Comparison of ENCODE assay signal across 1 cellular context in the genomic region with DNA sequence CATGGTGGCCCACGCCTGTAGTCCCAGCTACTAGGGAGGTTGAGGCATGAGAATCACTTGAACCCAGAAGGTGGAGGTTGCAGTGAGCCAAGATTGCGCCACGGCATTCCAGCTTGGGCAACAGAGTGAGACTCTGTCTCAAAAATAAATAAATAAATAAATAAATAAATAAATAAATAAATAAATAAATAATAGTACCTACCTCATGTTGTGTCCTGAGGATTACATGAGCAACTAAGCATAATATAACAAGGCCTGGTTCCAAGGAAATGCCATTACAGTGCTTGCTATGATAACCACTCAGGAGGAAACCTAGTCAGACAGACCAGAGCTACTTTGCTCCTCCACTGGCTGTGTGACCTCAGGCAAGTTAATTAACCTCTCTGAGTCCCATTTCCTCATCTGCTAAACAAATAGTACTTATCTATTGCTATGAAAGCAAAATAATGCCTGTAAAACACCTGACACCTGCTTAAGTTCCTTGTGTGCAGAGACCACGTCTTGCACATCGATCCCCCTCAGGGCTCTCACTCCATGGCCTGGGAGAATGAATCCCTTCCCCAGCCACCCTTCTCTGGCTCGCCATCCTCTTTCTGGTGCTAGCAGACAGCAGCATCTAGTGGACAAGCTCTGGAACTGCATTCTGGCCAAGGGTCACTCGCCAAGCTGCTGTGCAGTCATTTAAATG.
TF ChIP-seq lines count a peak whose summit lies in the region.

No MANE protein-coding gene starts in this region.

TF ChIP-seq in HepG2, 621 proteins besides CTCF, POLR2A, EP300 and RAD21 (continued from another document and continues in another):
- TF ChIP-seq, protein P1, sequence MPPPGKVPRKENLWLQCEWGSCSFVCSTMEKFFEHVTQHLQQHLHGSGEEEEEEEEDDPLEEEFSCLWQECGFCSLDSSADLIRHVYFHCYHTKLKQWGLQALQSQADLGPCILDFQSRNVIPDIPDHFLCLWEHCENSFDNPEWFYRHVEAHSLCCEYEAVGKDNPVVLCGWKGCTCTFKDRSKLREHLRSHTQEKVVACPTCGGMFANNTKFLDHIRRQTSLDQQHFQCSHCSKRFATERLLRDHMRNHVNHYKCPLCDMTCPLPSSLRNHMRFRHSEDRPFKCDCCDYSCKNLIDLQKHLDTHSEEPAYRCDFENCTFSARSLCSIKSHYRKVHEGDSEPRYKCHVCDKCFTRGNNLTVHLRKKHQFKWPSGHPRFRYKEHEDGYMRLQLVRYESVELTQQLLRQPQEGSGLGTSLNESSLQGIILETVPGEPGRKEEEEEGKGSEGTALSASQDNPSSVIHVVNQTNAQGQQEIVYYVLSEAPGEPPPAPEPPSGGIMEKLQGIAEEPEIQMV (CRISPR knock-in tag; IDR thresholded peaks at IDR 0.05; ENCODE audit: low read depth) = no peak
- no peak for TF ChIP-seq SMARCE1 (IDR thresholded peaks at IDR 0.05; ENCODE audit: borderline replicate concordance)
- TF ChIP-seq FOXP1 (IDR thresholded peaks at IDR 0.05) = no peak
- TF ChIP-seq FOXP1 (CRISPR knock-in tag; IDR thresholded peaks at IDR 0.05) = no peak
- TF ChIP-seq ZNF777 (CRISPR knock-in tag; IDR thresholded peaks at IDR 0.05) = 0 out of 2 replicates have a peak, but pooled peaks have one; percentile 43
- peak; percentile 37 for TF ChIP-seq YY1 (IDR thresholded peaks at IDR 0.05; ENCODE audit: insufficient read depth, insufficient replicate concordance, low read depth, low read length)
- no peak for TF ChIP-seq ZNF432 (CRISPR knock-in tag; IDR thresholded peaks at IDR 0.05; ENCODE audit: borderline replicate concordance)
- no peak for TF ChIP-seq ZFY (CRISPR knock-in tag; IDR thresholded peaks at IDR 0.05)
- 0 out of 2 replicates have a peak, but pooled peaks have one; percentile 48 for TF ChIP-seq ZNF605 (CRISPR knock-in tag; IDR thresholded peaks at IDR 0.05)
- TF ChIP-seq, protein P2, sequence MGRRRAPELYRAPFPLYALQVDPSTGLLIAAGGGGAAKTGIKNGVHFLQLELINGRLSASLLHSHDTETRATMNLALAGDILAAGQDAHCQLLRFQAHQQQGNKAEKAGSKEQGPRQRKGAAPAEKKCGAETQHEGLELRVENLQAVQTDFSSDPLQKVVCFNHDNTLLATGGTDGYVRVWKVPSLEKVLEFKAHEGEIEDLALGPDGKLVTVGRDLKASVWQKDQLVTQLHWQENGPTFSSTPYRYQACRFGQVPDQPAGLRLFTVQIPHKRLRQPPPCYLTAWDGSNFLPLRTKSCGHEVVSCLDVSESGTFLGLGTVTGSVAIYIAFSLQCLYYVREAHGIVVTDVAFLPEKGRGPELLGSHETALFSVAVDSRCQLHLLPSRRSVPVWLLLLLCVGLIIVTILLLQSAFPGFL (CRISPR knock-in tag; IDR thresholded peaks at IDR 0.05) = no peak
- no peak for TF ChIP-seq NKX3-1 (CRISPR knock-in tag; IDR thresholded peaks at IDR 0.05)
- TF ChIP-seq KDM2A (CRISPR knock-in tag; IDR thresholded peaks at IDR 0.05; ENCODE audit: borderline replicate concordance, low read depth) = peak; percentile 76; the same call in 1 of the 2 replicates
- no peak for TF ChIP-seq ZFP82 (CRISPR knock-in tag; IDR thresholded peaks at IDR 0.05; ENCODE audit: borderline replicate concordance)
- TF ChIP-seq RFXAP (CRISPR knock-in tag; IDR thresholded peaks at IDR 0.05; ENCODE audit: borderline replicate concordance) = no peak
- TF ChIP-seq EHMT2 (IDR thresholded peaks at IDR 0.05; ENCODE audit: borderline replicate concordance, low read depth, low read length) = no peak
- TF ChIP-seq ZNF124 (CRISPR knock-in tag; IDR thresholded peaks at IDR 0.05) = 0 out of 2 replicates have a peak, but pooled peaks have one; percentile 70
- TF ChIP-seq ZNF83 (CRISPR knock-in tag; IDR thresholded peaks at IDR 0.05; ENCODE audit: borderline replicate concordance) = no peak
- no peak for TF ChIP-seq NBN (conservative IDR thresholded peaks at IDR 0.05)
- TF ChIP-seq ZNF891 (CRISPR knock-in tag; IDR thresholded peaks at IDR 0.05) = no peak
- peak; percentile 35; the same call in 1 of the 2 replicates for TF ChIP-seq ZNF749 (CRISPR knock-in tag; IDR thresholded peaks at IDR 0.05; ENCODE audit: borderline replicate concordance)
- peak; percentile 79; the same call in 1 of the 2 replicates for TF ChIP-seq ERF (CRISPR knock-in tag; IDR thresholded peaks at IDR 0.05)
- TF ChIP-seq ZNF746 (CRISPR knock-in tag; IDR thresholded peaks at IDR 0.05) = no peak
- TF ChIP-seq, protein P3, sequence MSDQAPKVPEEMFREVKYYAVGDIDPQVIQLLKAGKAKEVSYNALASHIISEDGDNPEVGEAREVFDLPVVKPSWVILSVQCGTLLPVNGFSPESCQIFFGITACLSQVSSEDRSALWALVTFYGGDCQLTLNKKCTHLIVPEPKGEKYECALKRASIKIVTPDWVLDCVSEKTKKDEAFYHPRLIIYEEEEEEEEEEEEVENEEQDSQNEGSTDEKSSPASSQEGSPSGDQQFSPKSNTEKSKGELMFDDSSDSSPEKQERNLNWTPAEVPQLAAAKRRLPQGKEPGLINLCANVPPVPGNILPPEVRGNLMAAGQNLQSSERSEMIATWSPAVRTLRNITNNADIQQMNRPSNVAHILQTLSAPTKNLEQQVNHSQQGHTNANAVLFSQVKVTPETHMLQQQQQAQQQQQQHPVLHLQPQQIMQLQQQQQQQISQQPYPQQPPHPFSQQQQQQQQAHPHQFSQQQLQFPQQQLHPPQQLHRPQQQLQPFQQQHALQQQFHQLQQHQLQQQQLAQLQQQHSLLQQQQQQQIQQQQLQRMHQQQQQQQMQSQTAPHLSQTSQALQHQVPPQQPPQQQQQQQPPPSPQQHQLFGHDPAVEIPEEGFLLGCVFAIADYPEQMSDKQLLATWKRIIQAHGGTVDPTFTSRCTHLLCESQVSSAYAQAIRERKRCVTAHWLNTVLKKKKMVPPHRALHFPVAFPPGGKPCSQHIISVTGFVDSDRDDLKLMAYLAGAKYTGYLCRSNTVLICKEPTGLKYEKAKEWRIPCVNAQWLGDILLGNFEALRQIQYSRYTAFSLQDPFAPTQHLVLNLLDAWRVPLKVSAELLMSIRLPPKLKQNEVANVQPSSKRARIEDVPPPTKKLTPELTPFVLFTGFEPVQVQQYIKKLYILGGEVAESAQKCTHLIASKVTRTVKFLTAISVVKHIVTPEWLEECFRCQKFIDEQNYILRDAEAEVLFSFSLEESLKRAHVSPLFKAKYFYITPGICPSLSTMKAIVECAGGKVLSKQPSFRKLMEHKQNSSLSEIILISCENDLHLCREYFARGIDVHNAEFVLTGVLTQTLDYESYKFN (CRISPR knock-in tag; conservative IDR thresholded peaks at IDR 0.05) = no peak
- no peak for TF ChIP-seq ZNF101 (CRISPR knock-in tag; IDR thresholded peaks at IDR 0.05; ENCODE audit: borderline replicate concordance, low read depth)
- no peak for TF ChIP-seq RFX1 (IDR thresholded peaks at IDR 0.05)
- TF ChIP-seq, protein P4, sequence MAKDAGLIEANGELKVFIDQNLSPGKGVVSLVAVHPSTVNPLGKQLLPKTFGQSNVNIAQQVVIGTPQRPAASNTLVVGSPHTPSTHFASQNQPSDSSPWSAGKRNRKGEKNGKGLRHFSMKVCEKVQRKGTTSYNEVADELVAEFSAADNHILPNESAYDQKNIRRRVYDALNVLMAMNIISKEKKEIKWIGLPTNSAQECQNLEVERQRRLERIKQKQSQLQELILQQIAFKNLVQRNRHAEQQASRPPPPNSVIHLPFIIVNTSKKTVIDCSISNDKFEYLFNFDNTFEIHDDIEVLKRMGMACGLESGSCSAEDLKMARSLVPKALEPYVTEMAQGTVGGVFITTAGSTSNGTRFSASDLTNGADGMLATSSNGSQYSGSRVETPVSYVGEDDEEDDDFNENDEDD (CRISPR knock-in tag; IDR thresholded peaks at IDR 0.05; ENCODE audit: borderline replicate concordance) = peak; percentile 35; the same call in 1 of the 2 replicates
- no peak for TF ChIP-seq NFIB (CRISPR knock-in tag; IDR thresholded peaks at IDR 0.05; ENCODE audit: borderline replicate concordance)
- TF ChIP-seq BRCA1 (CRISPR knock-in tag; IDR thresholded peaks at IDR 0.05) = no peak
- TF ChIP-seq JDP2 (CRISPR knock-in tag; IDR thresholded peaks at IDR 0.05; ENCODE audit: borderline replicate concordance) = no peak
- no peak for TF ChIP-seq MED8 (CRISPR knock-in tag; IDR thresholded peaks at IDR 0.05; ENCODE audit: insufficient replicate concordance)
- TF ChIP-seq, protein P5, sequence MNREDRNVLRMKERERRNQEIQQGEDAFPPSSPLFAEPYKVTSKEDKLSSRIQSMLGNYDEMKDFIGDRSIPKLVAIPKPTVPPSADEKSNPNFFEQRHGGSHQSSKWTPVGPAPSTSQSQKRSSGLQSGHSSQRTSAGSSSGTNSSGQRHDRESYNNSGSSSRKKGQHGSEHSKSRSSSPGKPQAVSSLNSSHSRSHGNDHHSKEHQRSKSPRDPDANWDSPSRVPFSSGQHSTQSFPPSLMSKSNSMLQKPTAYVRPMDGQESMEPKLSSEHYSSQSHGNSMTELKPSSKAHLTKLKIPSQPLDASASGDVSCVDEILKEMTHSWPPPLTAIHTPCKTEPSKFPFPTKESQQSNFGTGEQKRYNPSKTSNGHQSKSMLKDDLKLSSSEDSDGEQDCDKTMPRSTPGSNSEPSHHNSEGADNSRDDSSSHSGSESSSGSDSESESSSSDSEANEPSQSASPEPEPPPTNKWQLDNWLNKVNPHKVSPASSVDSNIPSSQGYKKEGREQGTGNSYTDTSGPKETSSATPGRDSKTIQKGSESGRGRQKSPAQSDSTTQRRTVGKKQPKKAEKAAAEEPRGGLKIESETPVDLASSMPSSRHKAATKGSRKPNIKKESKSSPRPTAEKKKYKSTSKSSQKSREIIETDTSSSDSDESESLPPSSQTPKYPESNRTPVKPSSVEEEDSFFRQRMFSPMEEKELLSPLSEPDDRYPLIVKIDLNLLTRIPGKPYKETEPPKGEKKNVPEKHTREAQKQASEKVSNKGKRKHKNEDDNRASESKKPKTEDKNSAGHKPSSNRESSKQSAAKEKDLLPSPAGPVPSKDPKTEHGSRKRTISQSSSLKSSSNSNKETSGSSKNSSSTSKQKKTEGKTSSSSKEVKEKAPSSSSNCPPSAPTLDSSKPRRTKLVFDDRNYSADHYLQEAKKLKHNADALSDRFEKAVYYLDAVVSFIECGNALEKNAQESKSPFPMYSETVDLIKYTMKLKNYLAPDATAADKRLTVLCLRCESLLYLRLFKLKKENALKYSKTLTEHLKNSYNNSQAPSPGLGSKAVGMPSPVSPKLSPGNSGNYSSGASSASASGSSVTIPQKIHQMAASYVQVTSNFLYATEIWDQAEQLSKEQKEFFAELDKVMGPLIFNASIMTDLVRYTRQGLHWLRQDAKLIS (CRISPR knock-in tag; IDR thresholded peaks at IDR 0.05) = no peak
- TF ChIP-seq ZNF251 (CRISPR knock-in tag; IDR thresholded peaks at IDR 0.05) = no peak
- peak; percentile 71 for TF ChIP-seq HNF4A (CRISPR knock-in tag; IDR thresholded peaks at IDR 0.05)
- TF ChIP-seq, protein P6, sequence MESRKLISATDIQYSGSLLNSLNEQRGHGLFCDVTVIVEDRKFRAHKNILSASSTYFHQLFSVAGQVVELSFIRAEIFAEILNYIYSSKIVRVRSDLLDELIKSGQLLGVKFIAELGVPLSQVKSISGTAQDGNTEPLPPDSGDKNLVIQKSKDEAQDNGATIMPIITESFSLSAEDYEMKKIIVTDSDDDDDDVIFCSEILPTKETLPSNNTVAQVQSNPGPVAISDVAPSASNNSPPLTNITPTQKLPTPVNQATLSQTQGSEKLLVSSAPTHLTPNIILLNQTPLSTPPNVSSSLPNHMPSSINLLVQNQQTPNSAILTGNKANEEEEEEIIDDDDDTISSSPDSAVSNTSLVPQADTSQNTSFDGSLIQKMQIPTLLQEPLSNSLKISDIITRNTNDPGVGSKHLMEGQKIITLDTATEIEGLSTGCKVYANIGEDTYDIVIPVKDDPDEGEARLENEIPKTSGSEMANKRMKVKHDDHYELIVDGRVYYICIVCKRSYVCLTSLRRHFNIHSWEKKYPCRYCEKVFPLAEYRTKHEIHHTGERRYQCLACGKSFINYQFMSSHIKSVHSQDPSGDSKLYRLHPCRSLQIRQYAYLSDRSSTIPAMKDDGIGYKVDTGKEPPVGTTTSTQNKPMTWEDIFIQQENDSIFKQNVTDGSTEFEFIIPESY (CRISPR knock-in tag; IDR thresholded peaks at IDR 0.05) = 0 out of 2 replicates have a peak, but pooled peaks have one; percentile 77
- TF ChIP-seq, protein P7, sequence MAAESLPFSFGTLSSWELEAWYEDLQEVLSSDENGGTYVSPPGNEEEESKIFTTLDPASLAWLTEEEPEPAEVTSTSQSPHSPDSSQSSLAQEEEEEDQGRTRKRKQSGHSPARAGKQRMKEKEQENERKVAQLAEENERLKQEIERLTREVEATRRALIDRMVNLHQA (CRISPR knock-in tag; IDR thresholded peaks at IDR 0.05) = no peak
- no peak for TF ChIP-seq ZNF713 (CRISPR knock-in tag; IDR thresholded peaks at IDR 0.05)
- 0 out of 2 replicates have a peak, but pooled peaks have one; percentile 41 for TF ChIP-seq SIX4 (CRISPR knock-in tag; IDR thresholded peaks at IDR 0.05)
- no peak for TF ChIP-seq U2AF1 (optimal IDR thresholded peaks at IDR 0.05; ENCODE audit: low read depth, low read length)
- no peak for TF ChIP-seq POLR2G (IDR thresholded peaks at IDR 0.05; ENCODE audit: low read depth, low read length)
- TF ChIP-seq GATAD1 (CRISPR knock-in tag; IDR thresholded peaks at IDR 0.05) = peak; percentile 68
- no peak; the same call in 1 of the 2 replicates for TF ChIP-seq GTF2F1 (IDR thresholded peaks at IDR 0.05; ENCODE audit: low read length)
- TF ChIP-seq, protein P8, sequence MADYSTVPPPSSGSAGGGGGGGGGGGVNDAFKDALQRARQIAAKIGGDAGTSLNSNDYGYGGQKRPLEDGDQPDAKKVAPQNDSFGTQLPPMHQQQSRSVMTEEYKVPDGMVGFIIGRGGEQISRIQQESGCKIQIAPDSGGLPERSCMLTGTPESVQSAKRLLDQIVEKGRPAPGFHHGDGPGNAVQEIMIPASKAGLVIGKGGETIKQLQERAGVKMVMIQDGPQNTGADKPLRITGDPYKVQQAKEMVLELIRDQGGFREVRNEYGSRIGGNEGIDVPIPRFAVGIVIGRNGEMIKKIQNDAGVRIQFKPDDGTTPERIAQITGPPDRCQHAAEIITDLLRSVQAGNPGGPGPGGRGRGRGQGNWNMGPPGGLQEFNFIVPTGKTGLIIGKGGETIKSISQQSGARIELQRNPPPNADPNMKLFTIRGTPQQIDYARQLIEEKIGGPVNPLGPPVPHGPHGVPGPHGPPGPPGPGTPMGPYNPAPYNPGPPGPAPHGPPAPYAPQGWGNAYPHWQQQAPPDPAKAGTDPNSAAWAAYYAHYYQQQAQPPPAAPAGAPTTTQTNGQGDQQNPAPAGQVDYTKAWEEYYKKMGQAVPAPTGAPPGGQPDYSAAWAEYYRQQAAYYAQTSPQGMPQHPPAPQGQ (CRISPR knock-in tag; IDR thresholded peaks at IDR 0.05; ENCODE audit: borderline replicate concordance) = no peak
- no peak for TF ChIP-seq JARID2 (CRISPR knock-in tag; IDR thresholded peaks at IDR 0.05; ENCODE audit: insufficient replicate concordance)
- TF ChIP-seq ZNF724P (CRISPR knock-in tag; IDR thresholded peaks at IDR 0.05; ENCODE audit: borderline replicate concordance) = peak; percentile 75; the same call in 1 of the 2 replicates
- TF ChIP-seq, protein P9, sequence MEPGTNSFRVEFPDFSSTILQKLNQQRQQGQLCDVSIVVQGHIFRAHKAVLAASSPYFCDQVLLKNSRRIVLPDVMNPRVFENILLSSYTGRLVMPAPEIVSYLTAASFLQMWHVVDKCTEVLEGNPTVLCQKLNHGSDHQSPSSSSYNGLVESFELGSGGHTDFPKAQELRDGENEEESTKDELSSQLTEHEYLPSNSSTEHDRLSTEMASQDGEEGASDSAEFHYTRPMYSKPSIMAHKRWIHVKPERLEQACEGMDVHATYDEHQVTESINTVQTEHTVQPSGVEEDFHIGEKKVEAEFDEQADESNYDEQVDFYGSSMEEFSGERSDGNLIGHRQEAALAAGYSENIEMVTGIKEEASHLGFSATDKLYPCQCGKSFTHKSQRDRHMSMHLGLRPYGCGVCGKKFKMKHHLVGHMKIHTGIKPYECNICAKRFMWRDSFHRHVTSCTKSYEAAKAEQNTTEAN (CRISPR knock-in tag; conservative IDR thresholded peaks at IDR 0.05) = no peak
- no peak for TF ChIP-seq NR1H2 (CRISPR knock-in tag; IDR thresholded peaks at IDR 0.05; ENCODE audit: borderline replicate concordance, low read depth)
- TF ChIP-seq PCBP1 (IDR thresholded peaks at IDR 0.05; ENCODE audit: borderline replicate concordance, low read depth, low read length) = no peak
